Comparison of ENCODE assay signal across 23 cellular contexts in genomic region chr2:242056026-242056425, GRCh38.
"Had no signal": no experiment of that assay in that cellular context is flagged by ENCODE, and none has a peak within 500 bp of the region (broad histone marks: within the 10 kb centered on the region; RNA-seq: fewer than 3 reads in every experiment).

No MANE protein-coding gene starts in this region.

- H3K4me1 Mint-ChIP-seq: mesothelial cell of epicardium; naive B cell; natural killer cell; nephron progenitor cell; neural progenitor cell; stimulated activated naive B cell treated with anti-CD40 and anti-IgM and Interleukin-4, amounts not matched to agents 10 μg/mL and 1 μg/mL and 100 μg/mL, for 72 hours had no signal

- DNase-seq: hippocampal formation; kidney; left colon; left ventricle myocardium inferior; mesendoderm; naive B cell; natural killer cell; nephron progenitor cell; pancreas; retina; right cardiac atrium; small intestine; stimulated activated CD4-positive, alpha-beta T cell treated with anti-CD3 and anti-CD28 coated beads, Interleukin-1b, Interleukin-23, amount 100 ng/mL, for 48 hours; stimulated activated CD4-positive, alpha-beta T cell treated with anti-CD3 and anti-CD28 coated beads, Interleukin-4, amount 100 ng/mL, for 1 hour; stimulated activated naive B cell treated with anti-CD40 and anti-IgM and Interleukin-4, amounts not matched to agents 10 μg/mL and 1 μg/mL and 100 μg/mL, for 72 hours; stimulated activated naive CD8-positive, alpha-beta T cell treated with anti-CD3 and anti-CD28 coated beads, Interleukin-15, Interleukin-2, amounts not matched to agents 100 U/mL and 50 U/mL, for 24 hours; stomach; testis; thyroid gland; transverse colon; upper lobe of right lung had no signal

- ATAC-seq: left colon; natural killer cell; pancreas; stimulated activated naive B cell treated with anti-CD40 and anti-IgM and Interleukin-4, amounts not matched to agents 10 μg/mL and 1 μg/mL and 100 μg/mL, for 72 hours; stimulated activated naive CD8-positive, alpha-beta T cell treated with anti-CD3 and anti-CD28 coated beads, Interleukin-15, Interleukin-2, amounts not matched to agents 100 U/mL and 50 U/mL, for 24 hours; upper lobe of right lung had no signal

- H3K4me3 Mint-ChIP-seq: mesothelial cell of epicardium; naive B cell; natural killer cell; nephron progenitor cell; neural progenitor cell; stimulated activated naive B cell treated with anti-CD40 and anti-IgM and Interleukin-4, amounts not matched to agents 10 μg/mL and 1 μg/mL and 100 μg/mL, for 72 hours had no signal

- H3K9me3 Mint-ChIP-seq: natural killer cell had no signal

- H3K36me3 Mint-ChIP-seq: mesothelial cell of epicardium, naive B cell, natural killer cell, neural progenitor cell had no signal

- H3K27ac Mint-ChIP-seq: mesothelial cell of epicardium; natural killer cell; nephron progenitor cell; neural progenitor cell; stimulated activated naive B cell treated with anti-CD40 and anti-IgM and Interleukin-4, amounts not matched to agents 10 μg/mL and 1 μg/mL and 100 μg/mL, for 72 hours had no signal
